In the genomic region with DNA sequence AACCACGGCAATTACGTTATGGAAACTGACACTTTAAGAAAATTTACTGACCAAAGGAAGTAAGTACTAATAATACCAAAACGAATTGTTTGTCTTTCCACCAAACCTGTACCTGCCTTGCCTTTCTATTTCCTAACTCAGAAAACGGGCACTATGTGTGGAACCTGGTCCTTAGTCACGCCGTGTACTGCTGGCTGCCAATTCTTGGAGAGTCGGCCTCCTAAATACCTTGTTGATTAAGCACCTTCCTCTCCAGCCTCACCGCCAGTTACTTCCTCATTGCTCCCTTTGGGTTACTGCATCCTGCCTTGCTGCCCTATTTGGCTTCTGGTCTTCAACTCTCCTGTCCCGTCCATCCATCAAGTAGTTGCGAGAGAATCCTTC, we compare ENCODE assay signal across 10 cellular contexts. TPM values are rescaled to one million over a fixed set of nuclear protein-coding genes. Genes with fewer than 3 reads are reported as not detected.
DNase-seq lines count a peak whose midpoint lies in the region; ATAC-seq and TF ChIP-seq lines count a peak whose summit lies in the region.
"Not testable (repeated sequence)": the region's sequence is repeated elsewhere in the genome, so short reads cannot be mapped to it uniquely, and the experiment has no call there.
"Had no signal": no experiment of that assay in that cellular context is flagged by ENCODE, and none has a peak within 500 bp of the region (broad histone marks: within the 10 kb centered on the region; RNA-seq: fewer than 3 reads in every experiment).

No MANE protein-coding gene starts in this region.

- intact Hi-C loops in heart right ventricle (cut with DNase I); transverse colon (cut with DNase I; ENCODE audit: low total_unique reads): not testable (repeated sequence)

- H3K27me3 Mint-ChIP-seq in HFFc6 (ENCODE audit: insufficient read depth) (peaks cover 13% of the 10 kb centered on the region), brain (peaks cover 52% of the 10 kb centered on the region), nephron (ENCODE audit: low read depth) (peaks cover 49% of the 10 kb centered on the region)

- H3K27me3 ChIP-seq in heart right ventricle = not testable (repeated sequence)
- peaks cover 11% of the 10 kb centered on the region for H3K27me3 ChIP-seq in transverse colon

- not testable (repeated sequence) for TF ChIP-seq EP300 in transverse colon (IDR thresholded peaks at IDR 0.05; ENCODE audit: low read depth)

- not testable (repeated sequence) for H3K36me3 Mint-ChIP-seq in HFFc6 (ENCODE audit: low read depth); brain; nephron (ENCODE audit: low read depth)

- H3K4me3 Mint-ChIP-seq in HFFc6 = peak overlapping the region; percentile 96
- peak overlapping the region; percentile 87 to 96 (median 92) for H3K4me3 Mint-ChIP-seq in brain
- peak overlapping the region; percentile 87 to 97 (median 94) for H3K4me3 Mint-ChIP-seq in nephron

- TF ChIP-seq POLR2A in transverse colon (IDR thresholded peaks at IDR 0.05) = not testable (repeated sequence)

- not testable (repeated sequence) for H3K36me3 ChIP-seq in ES-I3 (ENCODE audit: insufficient read depth, low read length); transverse colon
- H3K36me3 ChIP-seq in heart right ventricle = peaks cover 0 to 15% (median 0%) of the 10 kb centered on the region in 9 donors

- 42 to 51% methylated on average over 10 of the region's 10 CpGs for WGBS in heart right ventricle, 2 donors
- WGBS in transverse colon (ENCODE audit: low coverage in 1 of 2), 2 donors = 37 to 60% methylated on average over 9 to 10 of the region's 10 CpGs

- TF ChIP-seq CTCF in HFFc6 (IDR thresholded peaks at IDR 0.05); brain (conservative IDR thresholded peaks at IDR 0.05); heart right ventricle (IDR thresholded peaks at IDR 0.05); nephron (IDR thresholded peaks at IDR 0.05; ENCODE audit: unreplicated experiment in 3 of 3); transverse colon (IDR thresholded peaks at IDR 0.05): not testable (repeated sequence)

- H3K4me1 Mint-ChIP-seq in HFFc6 (ENCODE audit: low read depth); brain; nephron: not testable (repeated sequence)

- ATAC-seq in activated CD4-positive, CD25-positive, alpha-beta regulatory T cell treated with anti-CD3 and anti-CD28 coated beads, Interleukin-2, amount 50 U/mL, for 24 hours = peak; percentile 1 to 8
- peak in 5 of 8 donors; percentile 21 to 43 (median 35) for ATAC-seq in heart right ventricle

- H3K27ac Mint-ChIP-seq in HFFc6, brain, nephron: not testable (repeated sequence)

- H3K4me3 ChIP-seq in heart right ventricle (peak overlapping the region in 8 of 10 donors; percentile 37 to 61 (median 54)), transverse colon (peak overlapping the region in 2 of 4 donors; percentile 26 to 52)

- in situ Hi-C loops in transverse colon (cut with MboI; ENCODE audit: low pct_ligation_motif_present in 1 of 4, low pct_unique_long_range_greater_than_20kb in 1 of 4, low sequenced_read_pairs in 3 of 4) = not testable (repeated sequence)

- H3K27ac ChIP-seq in heart right ventricle (peak overlapping the region in 3 of 10 donors; percentile 11 to 83 (median 14)), transverse colon (peak overlapping the region; percentile 29 to 66 (median 44))

- peak overlapping the region; percentile 86; the same call in 1 of the 2 replicates for H3K9ac ChIP-seq in ES-I3 (ENCODE audit: low read depth, low read length)

- DNase-seq in HFFc6, heart right ventricle, transverse colon: not testable (repeated sequence)
- peak; percentile 14 for DNase-seq in NCI-H226

- not testable (repeated sequence) for H3K4me1 ChIP-seq in ES-I3 (ENCODE audit: insufficient read depth, low read length); transverse colon
- H3K4me1 ChIP-seq in heart right ventricle = peaks cover 0 to 48% (median 5%) of the 10 kb centered on the region in 9 donors

- H3K9me3 ChIP-seq in ES-I3 (ENCODE audit: control insufficient read depth, insufficient read depth, low read length); heart right ventricle; transverse colon: not testable (repeated sequence)

- not testable (repeated sequence) for H3K9me3 Mint-ChIP-seq in HFFc6, nephron
- H3K9me3 Mint-ChIP-seq in brain = peaks cover 10 to 24% (median 15%) of the 10 kb centered on the region in 5 experiments

RNA-seq across cellular contexts. Expression of a gene that starts 9.1 kb away (rescaled TPM):
- not detected for total RNA-seq in HFFc6 (2021; fragmentation: NEBNext Ultra II Directional; extraction: Animal tissue kit (Norgen Biotek cat#: 25700))
- polyA plus RNA-seq in brain (ENCODE audit: insufficient read depth, low read depth, low replicate concordance) (11.9 TPM), heart right ventricle (10 to 100 TPM in 1 of 2 donors, 1 to 10 TPM in 1; 5.6 to 10.7 TPM)
- total RNA-seq in heart right ventricle (100 to 1,000 TPM in 1 of 10 donors, 10 to 100 TPM in 3, 1 to 10 TPM in 6; 1.9 to 120 (median 6.2) TPM), transverse colon (10 to 100 TPM in 1 of 4 donors, 1 to 10 TPM in 2, under 1 TPM in 1; 0.75 to 21.7 (median 5.3) TPM)
- total RNA-seq: dermis microvascular lymphatic vessel endothelial cell, H4 had no signal

RNA-seq across cellular contexts. Expression of a gene that starts 16.2 kb away (rescaled TPM):
- total RNA-seq in HFFc6 (2021; fragmentation: NEBNext Ultra II Directional; extraction: Animal tissue kit (Norgen Biotek cat#: 25700)) = under 1 TPM; 0.10 to 0.45 (median 0.19) TPM
- polyA plus RNA-seq in brain (ENCODE audit: insufficient read depth, low read depth, low replicate concordance) = 0.39 TPM
- 1 to 10 TPM in 4 of 10 donors, under 1 TPM in 6; 0.13 to 5.6 (median 0.58) TPM for total RNA-seq in heart right ventricle
- polyA plus RNA-seq in heart right ventricle = 1 to 10 TPM in 1 of 2 donors, under 1 TPM in 1; 0.73 to 1.7 TPM
- 1 to 10 TPM in 2 of 4 donors, under 1 TPM in 1, not detected in 1; 0.82 to 2.2 (median 1.6) TPM for total RNA-seq in transverse colon

RNA-seq across cellular contexts. Expression of a gene that starts 35.3 kb away (rescaled TPM):
- under 1 TPM; 0.12 to 0.57 (median 0.29) TPM for total RNA-seq in HFFc6 (2021; fragmentation: NEBNext Ultra II Directional; extraction: Animal tissue kit (Norgen Biotek cat#: 25700))
- 7.7 TPM for polyA plus RNA-seq in brain (ENCODE audit: insufficient read depth, low read depth, low replicate concordance)
- total RNA-seq in heart right ventricle = 10 to 100 TPM in 5 of 10 donors, 1 to 10 TPM in 5; 4.2 to 66.0 (median 9.9) TPM
- polyA plus RNA-seq in heart right ventricle = 10 to 100 TPM; 11.3 to 16.4 TPM
- 10 to 100 TPM; 10.7 to 37.8 (median 17.8) TPM for total RNA-seq in transverse colon
